ENCODE assay signal across 12 cellular contexts in the genomic region with DNA sequence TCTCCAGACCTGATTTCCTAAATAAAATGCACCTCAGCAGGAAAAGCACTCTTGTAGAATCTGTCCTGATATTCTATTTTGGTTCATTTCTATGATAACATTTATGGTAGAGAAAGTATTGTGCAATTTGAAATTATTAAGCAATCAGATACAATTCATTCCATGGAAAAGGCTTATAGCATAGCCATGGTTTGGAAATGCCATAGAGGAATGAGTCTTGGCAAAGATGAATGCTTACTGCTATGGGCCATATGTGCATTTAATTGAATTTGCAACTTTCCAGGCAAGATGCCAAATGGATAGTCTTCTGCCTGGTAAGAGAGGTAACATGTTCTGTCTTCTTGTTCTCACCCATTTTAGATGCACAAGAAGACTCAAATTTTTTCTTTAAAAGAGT.
A peak's percentile ranks its signal among the peaks of the same experiment; 100 is the strongest.
DNase-seq lines count a peak whose midpoint lies in the region; TF ChIP-seq lines count a peak whose summit lies in the region.
"Had no signal": no experiment of that assay in that cellular context is flagged by ENCODE, and none has a peak within 500 bp of the region (broad histone marks: within the 10 kb centered on the region; RNA-seq: fewer than 3 reads in every experiment).

No MANE protein-coding gene starts in this region.

- no peaks in the 10 kb centered on the region for H3K4me1 Mint-ChIP-seq in Caco-2 (ENCODE audit: low read depth, unreplicated experiment)

- TF ChIP-seq CTCF in choroid plexus epithelial cell (conservative IDR thresholded peaks at IDR 0.05; ENCODE audit: low read depth, low read length), result no peak
- TF ChIP-seq CTCF in retinal pigment epithelial cell (conservative IDR thresholded peaks at IDR 0.05; ENCODE audit: low read depth, low read length), result no peak
- TF ChIP-seq CTCF in Caco-2 (IDR thresholded peaks at IDR 0.05; ENCODE audit: insufficient read depth in 1 of 2, low read depth in 1 of 2, low read length in 1 of 2, severe bottlenecking in 1 of 2, unreplicated experiment in 1 of 2), result no peak

- H3K27me3 Mint-ChIP-seq in Caco-2 (ENCODE audit: insufficient read depth, unreplicated experiment), result no peaks in the 10 kb centered on the region

- POLR2A ChIA-PET in Caco-2 (lab: Charles Lee), result no interaction called here

- H3K27me3 ChIP-seq in Caco-2 (replicated peaks; ENCODE audit: control insufficient read depth, insufficient read depth, low read length), result no peaks in the 10 kb centered on the region
- H3K27me3 ChIP-seq: brain microvascular endothelial cell, neural progenitor cell had no signal

- intact Hi-C loops in Caco-2 (cut with micrococcal nuclease; ENCODE audit: unreplicated experiment), result no loop called here

- H3K9me3 Mint-ChIP-seq in Caco-2 (ENCODE audit: unreplicated experiment), result no peaks in the 10 kb centered on the region
- H3K9me3 Mint-ChIP-seq: activated CD4-positive, alpha-beta memory T cell treated with anti-CD3 and anti-CD28 coated beads for 36 hours had no signal

- no peaks in the 10 kb centered on the region for H3K36me3 Mint-ChIP-seq in Caco-2 (ENCODE audit: insufficient read depth, unreplicated experiment)
- H3K36me3 Mint-ChIP-seq: activated CD4-positive, alpha-beta memory T cell treated with anti-CD3 and anti-CD28 coated beads for 36 hours; neural progenitor cell had no signal

- H3K36me3 ChIP-seq in Caco-2 (ENCODE audit: control insufficient read depth, insufficient read depth, low read length), result no peaks in the 10 kb centered on the region
- H3K36me3 ChIP-seq: brain microvascular endothelial cell, neural progenitor cell had no signal

- CTCF ChIA-PET in Caco-2 (lab: Charles Lee), result no interaction called here

- no peak overlapping the region for H3K4me3 Mint-ChIP-seq in Caco-2 (ENCODE audit: unreplicated experiment)
- H3K4me3 Mint-ChIP-seq: activated CD4-positive, alpha-beta memory T cell treated with anti-CD3 and anti-CD28 coated beads for 36 hours; neural progenitor cell had no signal

- H3K9me3 ChIP-seq in Caco-2, result no peaks in the 10 kb centered on the region

- no TSS peak for BruUV-seq in Caco-2 (replicated peaks; lab: Mats Ljungman, UMichigan)

- H3K4me3 ChIP-seq in choroid plexus epithelial cell (ENCODE audit: low read depth, low read length), result no peak overlapping the region
- H3K4me3 ChIP-seq in retinal pigment epithelial cell (ENCODE audit: low read length), result no peak overlapping the region
- H3K4me3 ChIP-seq in Caco-2 (ENCODE audit: low read depth, low read length), result no peak overlapping the region
- H3K4me3 ChIP-seq: neural progenitor cell had no signal

- H3K27ac Mint-ChIP-seq in Caco-2 (ENCODE audit: unreplicated experiment), result no peak overlapping the region
- H3K27ac Mint-ChIP-seq: activated CD4-positive, alpha-beta memory T cell treated with anti-CD3 and anti-CD28 coated beads for 36 hours; neural progenitor cell had no signal

- no peaks in the 10 kb centered on the region for H3K4me1 ChIP-seq in Caco-2
- H3K4me1 ChIP-seq: neural progenitor cell had no signal

- DNase-seq in EH (ENCODE audit: low read depth) (peak; percentile 78), NCI-H446 treated with DMSO at 0.1 percent for 48 hours (lab: John Stamatoyannopoulos, UW) (peak; percentile 82), choroid plexus epithelial cell (ENCODE audit: low read depth) (peak; percentile 59), retinal pigment epithelial cell (ENCODE audit: low read depth) (peak; percentile 20), NCI-H1105 (lab: John Stamatoyannopoulos, UW) (no peak), cortex of kidney (lab: John Stamatoyannopoulos, UW) (no peak), Caco-2 (no peak)
- DNase-seq: activated CD4-positive, alpha-beta memory T cell treated with anti-CD3 and anti-CD28 coated beads for 36 hours; brain microvascular endothelial cell; NCI-H2081; small intestine had no signal

Comparison
In these comparisons a context has a peak if more than half of its experiments do, and no peak if none do; other contexts are left out.
1. DNase-seq: peak in EH (single experiment), NCI-H446 treated with DMSO at 0.1 percent for 48 hours (single experiment), choroid plexus epithelial cell (single experiment) and retinal pigment epithelial cell (single experiment); none in NCI-H1105 (single experiment), cortex of kidney (single experiment) and Caco-2 (0 of 2).